ENCODE assay signal across 8 cellular contexts in the genomic region with DNA sequence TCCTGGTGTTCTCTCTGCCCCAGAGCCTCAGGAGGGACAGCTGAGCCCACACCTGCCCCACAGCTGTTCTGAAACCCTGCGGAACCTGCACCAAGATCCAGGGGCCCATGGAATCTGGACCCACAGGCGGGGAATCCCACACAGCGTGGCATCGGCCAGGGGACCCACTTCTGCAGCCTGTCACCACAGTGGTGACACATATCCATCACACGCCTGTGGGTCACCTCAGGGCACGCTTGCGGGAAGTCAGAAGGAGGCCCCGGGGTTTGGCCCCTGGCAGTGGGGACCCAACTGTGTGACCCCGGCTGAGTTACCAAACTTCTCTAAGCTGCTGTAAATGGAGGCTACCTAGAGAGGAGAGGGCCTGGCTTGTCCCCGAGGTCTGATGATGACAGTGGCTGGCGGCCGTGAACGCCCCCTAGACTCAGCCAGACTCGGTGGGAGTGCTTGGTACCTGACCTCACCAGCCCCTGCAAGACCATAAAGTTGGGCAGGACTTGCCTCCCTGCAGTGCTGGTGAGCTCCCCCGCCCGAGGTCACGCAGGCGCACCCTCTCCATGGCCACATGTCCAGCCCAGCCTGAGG. TPM values are rescaled to one million over a fixed set of nuclear protein-coding genes. Genes with fewer than 3 reads are reported as not detected.
"Had no signal": no experiment of that assay in that cellular context is flagged by ENCODE, and none has a peak within 500 bp of the region (broad histone marks: within the 10 kb centered on the region; RNA-seq: fewer than 3 reads in every experiment).

No MANE protein-coding gene starts in this region.

- H3K36me3 ChIP-seq: HAP-1 had no signal

- H3K4me3 ChIP-seq: HAP-1 had no signal

- H3K4me2 ChIP-seq: KMS-11 had no signal

- DNase-seq: H7, IMR-90, KBM-7 had no signal

- H3K27ac ChIP-seq: KMS-11 had no signal

- H3K4me1 ChIP-seq: HAP-1 had no signal

- H3K9me3 Mint-ChIP-seq: GM23338 had no signal

- H3K27ac Mint-ChIP-seq: GM23338 had no signal

- H3K9me3 ChIP-seq: HAP-1 had no signal

- H3K9ac ChIP-seq: KMS-11 had no signal

- H2AFZ ChIP-seq: GM23338 had no signal

RNA-seq across cellular contexts. Expression of a gene that starts 2.3 kb away (rescaled TPM):
- total RNA-seq: H4, HT-29, IMR-90 had no signal
- polyA plus RNA-seq: IMR-90 had no signal
